ENCODE assay signal across 25 cellular contexts in genomic region chr3:51242939-51243338, GRCh38.
"Had no signal": no experiment of that assay in that cellular context is flagged by ENCODE, and none has a peak within 500 bp of the region (broad histone marks: within the 10 kb centered on the region; RNA-seq: fewer than 3 reads in every experiment).

No MANE protein-coding gene starts in this region.

- DNase-seq: Kasumi-1; MM.1S; NCI-H1092 treated with DMSO at 0.1 percent for 48 hours; NCI-H1436; NCI-H187; NCI-H2029; NCI-H2081 treated with DMSO at 0.1 percent for 48 hours; NCI-H2171; NCI-H226; NCI-H446; NCI-H510A; NCI-H524 treated with DMSO at 0.1 percent for 48 hours; NCI-H69; NCI-H774; NK-92 treated with Interleukin-12 subunit alpha and Interleukin-12 subunit beta, amount 100 ng/mL, for 24 hours; PC-9; Peyer's patch; SHP77 treated with DMSO at 0.1 percent for 48 hours; SJCRH30 had no signal

- ATAC-seq: K562, Right ventricle myocardium inferior, SK-N-SH treated with all-trans-retinoic acid at 6 μM for 48 hours had no signal

- H3K36me3 ChIP-seq: Peyer's patch, SJCRH30 had no signal

- H3K9ac ChIP-seq: KMS-11 had no signal

- H2AFZ ChIP-seq: PC-9 had no signal

- H3K4me2 ChIP-seq: KMS-11, PC-9 had no signal

- H3K9me3 ChIP-seq: Peyer's patch, SJCRH30 had no signal

- H3K27ac ChIP-seq: HL-60, KMS-11, Peyer's patch, SJCRH30 had no signal

- H3K27ac Mint-ChIP-seq: IgD-negative memory B cell had no signal

- H3K4me3 ChIP-seq: K562, PC-9, Peyer's patch, SJCRH30 had no signal

- H3K4me1 ChIP-seq: Peyer's patch, SJCRH30 had no signal

- H3K27me3 ChIP-seq: Peyer's patch, SJCRH30 had no signal

- H3K36me3 Mint-ChIP-seq: IgD-negative memory B cell had no signal
